14 cellular contexts compared by ENCODE assay signal in the genomic region with DNA sequence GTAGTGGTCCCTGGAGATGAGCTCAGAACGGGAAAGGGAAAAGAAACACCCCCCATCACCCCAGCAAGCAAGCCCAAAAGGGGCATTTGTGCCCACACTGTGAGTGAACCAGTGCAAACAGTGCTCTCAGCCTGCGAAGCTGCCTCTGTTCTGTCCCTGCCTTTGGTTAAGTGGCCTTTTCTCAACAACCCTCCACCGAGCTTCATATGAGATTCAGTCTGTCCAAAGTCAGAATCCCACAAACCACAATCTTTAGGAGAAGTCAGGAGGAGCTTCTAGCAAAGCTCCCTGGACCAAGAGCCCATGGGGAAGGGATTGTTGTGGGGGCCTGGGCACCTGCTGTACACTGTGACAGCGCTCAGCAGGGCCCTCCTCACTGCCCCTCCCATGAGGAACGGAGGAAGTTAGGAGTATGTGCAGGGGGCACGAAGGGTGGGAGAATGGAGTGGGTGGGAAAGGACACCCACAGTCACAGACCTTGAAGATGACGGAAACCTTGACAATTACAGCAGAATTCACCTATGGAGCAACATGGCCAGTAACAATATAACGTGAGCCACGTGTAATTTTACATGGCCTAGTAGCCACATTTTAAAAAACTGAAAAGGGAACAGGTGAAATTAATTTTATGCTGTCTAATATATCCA.
DNase-seq lines count a peak whose midpoint lies in the region; ATAC-seq, FAIRE-seq and TF ChIP-seq lines count a peak whose summit lies in the region.
"Had no signal": no experiment of that assay in that cellular context is flagged by ENCODE, and none has a peak within 500 bp of the region (broad histone marks: within the 10 kb centered on the region; RNA-seq: fewer than 3 reads in every experiment).

No MANE protein-coding gene starts in this region.

- POLR2A ChIA-PET in HepG2 (lab: Yijun Ruan, JAX), result no interaction called here

- H3K4me3 Mint-ChIP-seq in activated naive CD8-positive, alpha-beta T cell treated with anti-CD3 and anti-CD28 coated beads, Interleukin-2, amount 50 U/mL, for 24 hours, result peak overlapping the region; percentile 54
- no peak overlapping the region for H3K4me3 Mint-ChIP-seq in nephron progenitor cell

- peaks cover 0 to 4% (median 0%) of the 10 kb centered on the region in 4 donors for H3K4me1 ChIP-seq in right lobe of liver
- H3K4me1 ChIP-seq in HepG2 (ENCODE audit: insufficient read depth, low read length), result no peaks in the 10 kb centered on the region

- H3K9ac ChIP-seq in HepG2 (ENCODE audit: insufficient read depth, low read depth, low read length), result no peak overlapping the region

- peaks cover 70% of the 10 kb centered on the region for H3K4me1 Mint-ChIP-seq in activated naive CD8-positive, alpha-beta T cell treated with anti-CD3 and anti-CD28 coated beads, Interleukin-2, amount 50 U/mL, for 24 hours
- H3K4me1 Mint-ChIP-seq in nephron progenitor cell, result peaks cover 99% of the 10 kb centered on the region

- ATAC-seq in right lobe of liver (no peak), HepG2 (no peak)
- ATAC-seq in activated naive CD8-positive, alpha-beta T cell treated with anti-CD3 and anti-CD28 coated beads, Interleukin-2, amount 50 U/mL, for 24 hours, result no peak
- ATAC-seq: esophagus mucosa had no signal

- H3K4me3 ChIP-seq in right lobe of liver (no peak overlapping the region), HepG2 (replicated peaks in 1 of 3; ENCODE audit: insufficient read depth in 1 of 3, low read depth in 2 of 3, low read length in 3 of 3) (no peak overlapping the region)

- no peak overlapping the region for H2AFZ ChIP-seq in HepG2 (ENCODE audit: low read length)

- H3K36me3 ChIP-seq in right lobe of liver (peaks cover 0 to 7% (median 0%) of the 10 kb centered on the region in 4 donors), HepG2 (replicated peaks in 1 of 2; ENCODE audit: control insufficient read depth in 1 of 2, insufficient read depth in 2 of 2, low read length in 2 of 2) (peaks cover 3 to 37% of the 10 kb centered on the region in 2 experiments; a peak in 4 of 5 replicates)

- H3K9me3 ChIP-seq in right lobe of liver (no peaks in the 10 kb centered on the region), HepG2 (ENCODE audit: low read length) (no peaks in the 10 kb centered on the region)

- H3K27ac Mint-ChIP-seq in activated naive CD8-positive, alpha-beta T cell treated with anti-CD3 and anti-CD28 coated beads, Interleukin-2, amount 50 U/mL, for 24 hours, result peak overlapping the region; percentile 80
- H3K27ac Mint-ChIP-seq in nephron progenitor cell, result peak overlapping the region; percentile 95

- no peaks in the 10 kb centered on the region for H3K9me3 Mint-ChIP-seq in activated naive CD8-positive, alpha-beta T cell treated with anti-CD3 and anti-CD28 coated beads, Interleukin-2, amount 50 U/mL, for 24 hours
- no peaks in the 10 kb centered on the region for H3K9me3 Mint-ChIP-seq in nephron progenitor cell

- CTCF ChIA-PET in HepG2 (lab: Yijun Ruan, JAX; ENCODE audit: low intra/inter-chr PET ratio, low total read pairs), result no interaction called here

- no peaks in the 10 kb centered on the region for H3K79me2 ChIP-seq in HepG2 (ENCODE audit: insufficient read depth, low read length)

- 91% methylated on average over 5 of the region's 9 CpGs for WGBS in right lobe of liver (ENCODE audit: insufficient coverage, low coverage, low lambda C conversion rate, missing lambda C conversion rate)
- 98% methylated on average over 7 of the region's 9 CpGs for WGBS in HepG2 (ENCODE audit: low lambda C conversion rate)

- H3K4me2 ChIP-seq in HepG2 (ENCODE audit: low read depth, low read length), result no peak overlapping the region

- no peak for TF ChIP-seq RAD21 in HepG2 (CRISPR knock-in tag; IDR thresholded peaks at IDR 0.05)

- no TSS peak for BruUV-seq in HepG2 (replicated peaks; lab: Mats Ljungman, UMichigan)

- TF ChIP-seq CTCF in right lobe of liver (IDR thresholded peaks at IDR 0.05), result no peak
- no peak for TF ChIP-seq CTCF in HepG2 (CRISPR knock-in tag; IDR thresholded peaks at IDR 0.05)
- TF ChIP-seq CTCF in nephron progenitor cell (IDR thresholded peaks at IDR 0.05), result no peak

- DNase-seq in right lobe of liver (peak in 2 of 3 donors; percentile 21 to 31), HepG2 (ENCODE audit: low spot score) (no peak), nephron progenitor cell (no peak), kidney tubule cell (ENCODE audit: low spot score) (no peak), DMS153 (lab: John Stamatoyannopoulos, UW) (no peak), NCI-H146 (lab: John Stamatoyannopoulos, UW) (no peak), NCI-H526 (lab: John Stamatoyannopoulos, UW) (no peak)
- no peak for DNase-seq in activated naive CD8-positive, alpha-beta T cell treated with anti-CD3 and anti-CD28 coated beads, Interleukin-2, amount 50 U/mL, for 24 hours
- DNase-seq: C1 segment of cervical spinal cord; central memory CD4-positive, alpha-beta T cell; hippocampal formation; nucleus accumbens had no signal

- no peaks in the 10 kb centered on the region for H3K27me3 ChIP-seq in right lobe of liver
- no peaks in the 10 kb centered on the region for H3K27me3 ChIP-seq in HepG2 (ENCODE audit: control insufficient read depth in 1 of 2, insufficient read depth in 2 of 2, low read length in 2 of 2)

- peaks cover 3% of the 10 kb centered on the region for H3K36me3 Mint-ChIP-seq in activated naive CD8-positive, alpha-beta T cell treated with anti-CD3 and anti-CD28 coated beads, Interleukin-2, amount 50 U/mL, for 24 hours (ENCODE audit: low read depth)
- no peaks in the 10 kb centered on the region for H3K36me3 Mint-ChIP-seq in nephron progenitor cell (ENCODE audit: low read depth)

- H3K27ac ChIP-seq in right lobe of liver (no peak overlapping the region), HepG2 (ENCODE audit: extremely low read length, insufficient read depth, low read length) (no peak overlapping the region)

- intact Hi-C loops in right lobe of liver (cut with DNase I) (no loop called here), HepG2 (cut with micrococcal nuclease; ENCODE audit: unreplicated experiment) (no loop called here)

- no peak for TF ChIP-seq EP300 in HepG2 (IDR thresholded peaks at IDR 0.05; ENCODE audit: low read depth in 2 of 2, low read length in 2 of 2)
- no peak for TF ChIP-seq EP300 in HepG2 (CRISPR knock-in tag; IDR thresholded peaks at IDR 0.05; ENCODE audit: borderline replicate concordance)

- in situ Hi-C loops in HepG2 (cut with HindIII; ENCODE audit: extremely low pct_ligation_motif_present, low pct_unique_long_range_greater_than_20kb), result no loop called here

- no peak for TF ChIP-seq POLR2A in right lobe of liver (IDR thresholded peaks at IDR 0.05)
- no peak for TF ChIP-seq POLR2A in HepG2 (IDR thresholded peaks at IDR 0.05; ENCODE audit: insufficient read depth in 1 of 2, low read depth in 2 of 2, low read length in 2 of 2)

- FAIRE-seq in HepG2 (lab: Jason Lieb, UNC), result no peak
- FAIRE-seq: G401.6 had no signal

- no peaks in the 10 kb centered on the region for H4K20me1 ChIP-seq in HepG2 (ENCODE audit: insufficient read depth, low read length)

- H3K27me3 Mint-ChIP-seq in activated naive CD8-positive, alpha-beta T cell treated with anti-CD3 and anti-CD28 coated beads, Interleukin-2, amount 50 U/mL, for 24 hours, result no peaks in the 10 kb centered on the region
- peaks cover 3% of the 10 kb centered on the region for H3K27me3 Mint-ChIP-seq in nephron progenitor cell (ENCODE audit: low read depth, poor library complexity)

TF ChIP-seq in HepG2, 621 proteins besides CTCF, POLR2A, EP300 and RAD21 (continues in another document):
- TF ChIP-seq, protein P1, sequence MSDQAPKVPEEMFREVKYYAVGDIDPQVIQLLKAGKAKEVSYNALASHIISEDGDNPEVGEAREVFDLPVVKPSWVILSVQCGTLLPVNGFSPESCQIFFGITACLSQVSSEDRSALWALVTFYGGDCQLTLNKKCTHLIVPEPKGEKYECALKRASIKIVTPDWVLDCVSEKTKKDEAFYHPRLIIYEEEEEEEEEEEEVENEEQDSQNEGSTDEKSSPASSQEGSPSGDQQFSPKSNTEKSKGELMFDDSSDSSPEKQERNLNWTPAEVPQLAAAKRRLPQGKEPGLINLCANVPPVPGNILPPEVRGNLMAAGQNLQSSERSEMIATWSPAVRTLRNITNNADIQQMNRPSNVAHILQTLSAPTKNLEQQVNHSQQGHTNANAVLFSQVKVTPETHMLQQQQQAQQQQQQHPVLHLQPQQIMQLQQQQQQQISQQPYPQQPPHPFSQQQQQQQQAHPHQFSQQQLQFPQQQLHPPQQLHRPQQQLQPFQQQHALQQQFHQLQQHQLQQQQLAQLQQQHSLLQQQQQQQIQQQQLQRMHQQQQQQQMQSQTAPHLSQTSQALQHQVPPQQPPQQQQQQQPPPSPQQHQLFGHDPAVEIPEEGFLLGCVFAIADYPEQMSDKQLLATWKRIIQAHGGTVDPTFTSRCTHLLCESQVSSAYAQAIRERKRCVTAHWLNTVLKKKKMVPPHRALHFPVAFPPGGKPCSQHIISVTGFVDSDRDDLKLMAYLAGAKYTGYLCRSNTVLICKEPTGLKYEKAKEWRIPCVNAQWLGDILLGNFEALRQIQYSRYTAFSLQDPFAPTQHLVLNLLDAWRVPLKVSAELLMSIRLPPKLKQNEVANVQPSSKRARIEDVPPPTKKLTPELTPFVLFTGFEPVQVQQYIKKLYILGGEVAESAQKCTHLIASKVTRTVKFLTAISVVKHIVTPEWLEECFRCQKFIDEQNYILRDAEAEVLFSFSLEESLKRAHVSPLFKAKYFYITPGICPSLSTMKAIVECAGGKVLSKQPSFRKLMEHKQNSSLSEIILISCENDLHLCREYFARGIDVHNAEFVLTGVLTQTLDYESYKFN (CRISPR knock-in tag; conservative IDR thresholded peaks at IDR 0.05), result no peak
- TF ChIP-seq ZMYM3 (CRISPR knock-in tag; IDR thresholded peaks at IDR 0.05), result no peak
- no peak for TF ChIP-seq ZNF10 (CRISPR knock-in tag; IDR thresholded peaks at IDR 0.05; ENCODE audit: borderline replicate concordance, low read depth)
- no peak for TF ChIP-seq ZNF510 (CRISPR knock-in tag; IDR thresholded peaks at IDR 0.05; ENCODE audit: low read depth)
- TF ChIP-seq MAF1 (CRISPR knock-in tag; IDR thresholded peaks at IDR 0.05; ENCODE audit: borderline replicate concordance), result no peak
- TF ChIP-seq, protein P2, sequence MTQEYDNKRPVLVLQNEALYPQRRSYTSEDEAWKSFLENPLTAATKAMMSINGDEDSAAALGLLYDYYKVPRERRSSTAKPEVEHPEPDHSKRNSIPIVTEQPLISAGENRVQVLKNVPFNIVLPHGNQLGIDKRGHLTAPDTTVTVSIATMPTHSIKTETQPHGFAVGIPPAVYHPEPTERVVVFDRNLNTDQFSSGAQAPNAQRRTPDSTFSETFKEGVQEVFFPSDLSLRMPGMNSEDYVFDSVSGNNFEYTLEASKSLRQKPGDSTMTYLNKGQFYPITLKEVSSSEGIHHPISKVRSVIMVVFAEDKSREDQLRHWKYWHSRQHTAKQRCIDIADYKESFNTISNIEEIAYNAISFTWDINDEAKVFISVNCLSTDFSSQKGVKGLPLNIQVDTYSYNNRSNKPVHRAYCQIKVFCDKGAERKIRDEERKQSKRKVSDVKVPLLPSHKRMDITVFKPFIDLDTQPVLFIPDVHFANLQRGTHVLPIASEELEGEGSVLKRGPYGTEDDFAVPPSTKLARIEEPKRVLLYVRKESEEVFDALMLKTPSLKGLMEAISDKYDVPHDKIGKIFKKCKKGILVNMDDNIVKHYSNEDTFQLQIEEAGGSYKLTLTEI (CRISPR knock-in tag; conservative IDR thresholded peaks at IDR 0.05), result no peak

Comparison
In these comparisons a context has a peak if more than half of its experiments do, and no peak if none do; other contexts are left out.
1. DNase-seq: peak in right lobe of liver (2 of 3); none in HepG2 (single experiment), activated naive CD8-positive, alpha-beta T cell treated with anti-CD3 and anti-CD28 coated beads, Interleukin-2, amount 50 U/mL, for 24 hours (single experiment), nephron progenitor cell (single experiment), kidney tubule cell (single experiment), DMS153 (single experiment), NCI-H146 (single experiment) and NCI-H526 (0 of 2).